33 cellular contexts compared by ENCODE assay signal in genomic region chr20:33252460-33252859, GRCh38. TPM values are rescaled to one million over a fixed set of nuclear protein-coding genes. Genes with fewer than 3 reads are reported as not detected.
"Had no signal": no experiment of that assay in that cellular context is flagged by ENCODE, and none has a peak within 500 bp of the region (broad histone marks: within the 10 kb centered on the region; RNA-seq: fewer than 3 reads in every experiment).

No MANE protein-coding gene starts in this region.

- H3K27ac ChIP-seq: ascending aorta, cardiac muscle cell had no signal

- DNase-seq: activated CD4-positive, alpha-beta memory T cell treated with anti-CD3 and anti-CD28 coated beads, Interleukin-2, amount 10 ng/mL, durations not matched to agents 7 days and 5 days; activated CD4-positive, alpha-beta T cell treated with anti-CD3 and anti-CD28 coated beads for 1 hour; activated CD4-positive, alpha-beta T cell treated with anti-CD3 and anti-CD28 coated beads for 36 hours; activated CD4-positive, alpha-beta T cell treated with anti-CD3 and anti-CD28 coated beads for 48 hours; activated CD4-positive, alpha-beta T cell treated with anti-CD3 and anti-CD28 coated beads, Interleukin-2, amount 10 ng/mL, durations not matched to agents 7 days and 5 days; activated CD4-positive, alpha-beta T cell treated with anti-CD3 and anti-CD28 coated beads, Interleukin-2, amount 50 U/mL, for 48 hours; activated CD4-positive, CD25-positive, alpha-beta regulatory T cell; activated CD8-positive, alpha-beta memory T cell treated with anti-CD3 and anti-CD28 coated beads for 24 hours; activated CD8-positive, alpha-beta memory T cell treated with anti-CD3 and anti-CD28 coated beads, Interleukin-2, amount 10 ng/mL, durations not matched to agents 7 days and 5 days; activated CD8-positive, alpha-beta memory T cell treated with anti-CD3 and anti-CD28 coated beads, Interleukin-2, amount 50 U/mL, for 48 hours; activated CD8-positive, alpha-beta T cell treated with anti-CD3 and anti-CD28 coated beads, Interleukin-2, amount 10 ng/mL, durations not matched to agents 7 days and 5 days; activated effector memory CD4-positive, alpha-beta T cell treated with Interleukin-2 at 50 U/mL for 16 hours; activated gamma-delta T cell; activated naive CD4-positive, alpha-beta T cell treated with anti-CD3 and anti-CD28 coated beads, Interleukin-2, amount 10 ng/mL, durations not matched to agents 7 days and 5 days; activated naive CD4-positive, alpha-beta T cell treated with Interleukin-2 at 50 U/mL for 16 hours; activated naive CD8-positive, alpha-beta T cell treated with anti-CD3 and anti-CD28 coated beads, Interleukin-2, amount 10 ng/mL, durations not matched to agents 7 days and 5 days; activated naive CD8-positive, alpha-beta T cell treated with anti-CD3 and anti-CD28 coated beads, Interleukin-2, amount 50 U/mL, for 24 hours; activated T-cell treated with anti-CD3 and anti-CD28 coated beads, Interleukin-2, amount 50 U/mL, for 24 hours; activated T-cell treated with anti-CD3 and anti-CD28 coated beads, Interleukin-2, amount 50 U/mL, for 48 hours; amygdala; anterior cingulate cortex; caudate nucleus; cerebellar nuclear complex; T-helper 2 cell; T-helper 9 cell had no signal

- H3K4me1 ChIP-seq: ascending aorta had no signal

- H3K4me3 ChIP-seq: ascending aorta, cardiac muscle cell had no signal

- H3K36me3 ChIP-seq: ascending aorta, cardiac muscle cell had no signal

- FAIRE-seq: bronchial epithelial cell, TTC549 had no signal

- H3K27me3 ChIP-seq: ascending aorta, cardiac muscle cell had no signal

- H3K9me3 ChIP-seq: ascending aorta had no signal

- ATAC-seq: activated CD4-positive, alpha-beta T cell treated with anti-CD3 and anti-CD28 coated beads for 36 hours; activated CD4-positive, CD25-positive, alpha-beta regulatory T cell treated with anti-CD3 and anti-CD28 coated beads, Interleukin-2, amount 50 U/mL, for 24 hours; activated CD8-positive, alpha-beta memory T cell treated with anti-CD3 and anti-CD28 coated beads, Interleukin-2, amount 10 ng/mL, durations not matched to agents 7 days and 5 days; activated CD8-positive, alpha-beta T cell treated with anti-CD3 and anti-CD28 coated beads, Interleukin-2, amount 10 ng/mL, durations not matched to agents 7 days and 5 days; activated naive CD8-positive, alpha-beta T cell treated with anti-CD3 and anti-CD28 coated beads, Interleukin-2, amount 50 U/mL, for 24 hours had no signal

RNA-seq across cellular contexts. Expression of gene BPIFA1, which starts 16.7 kb away (rescaled TPM):
- total RNA-seq: activated CD4-positive, alpha-beta memory T cell treated with anti-CD3 and anti-CD28 coated beads, Interleukin-2, amount 10 ng/mL, durations not matched to agents 7 days and 5 days; activated CD4-positive, alpha-beta T cell treated with anti-CD3 and anti-CD28 coated beads for 36 hours; activated CD4-positive, alpha-beta T cell treated with anti-CD3 and anti-CD28 coated beads, Interleukin-2, amount 10 ng/mL, durations not matched to agents 7 days and 5 days; activated CD8-positive, alpha-beta memory T cell treated with anti-CD3 and anti-CD28 coated beads, Interleukin-2, amount 10 ng/mL, durations not matched to agents 7 days and 5 days; activated CD8-positive, alpha-beta T cell treated with anti-CD3 and anti-CD28 coated beads, Interleukin-2, amount 10 ng/mL, durations not matched to agents 7 days and 5 days; activated naive CD8-positive, alpha-beta T cell treated with anti-CD3 and anti-CD28 coated beads, Interleukin-2, amount 10 ng/mL, durations not matched to agents 7 days and 5 days; activated T-helper 2 cell treated with anti-CD3 and anti-CD28 coated beads, Interferon-gamma antibody, Interleukin-2, Interleukin-4, amounts not matched to agents 10 μg/mL and 5 μg/mL and 100 μg/mL, durations not matched to agents 14 hours and 24 hours and 36 hours; ascending aorta; bronchial epithelial cell; cardiac muscle cell; chondrocyte had no signal
- polyA plus RNA-seq: adipose tissue, cardiac muscle cell had no signal

RNA-seq across cellular contexts. Expression of gene BPIFB1, which starts 30.6 kb away (rescaled TPM):
- total RNA-seq: activated CD4-positive, alpha-beta memory T cell treated with anti-CD3 and anti-CD28 coated beads, Interleukin-2, amount 10 ng/mL, durations not matched to agents 7 days and 5 days; activated CD4-positive, alpha-beta T cell treated with anti-CD3 and anti-CD28 coated beads for 36 hours; activated CD4-positive, alpha-beta T cell treated with anti-CD3 and anti-CD28 coated beads, Interleukin-2, amount 10 ng/mL, durations not matched to agents 7 days and 5 days; activated CD8-positive, alpha-beta memory T cell treated with anti-CD3 and anti-CD28 coated beads, Interleukin-2, amount 10 ng/mL, durations not matched to agents 7 days and 5 days; activated CD8-positive, alpha-beta T cell treated with anti-CD3 and anti-CD28 coated beads, Interleukin-2, amount 10 ng/mL, durations not matched to agents 7 days and 5 days; activated naive CD8-positive, alpha-beta T cell treated with anti-CD3 and anti-CD28 coated beads, Interleukin-2, amount 10 ng/mL, durations not matched to agents 7 days and 5 days; activated T-helper 2 cell treated with anti-CD3 and anti-CD28 coated beads, Interferon-gamma antibody, Interleukin-2, Interleukin-4, amounts not matched to agents 10 μg/mL and 5 μg/mL and 100 μg/mL, durations not matched to agents 14 hours and 24 hours and 36 hours; ascending aorta; bronchial epithelial cell; cardiac muscle cell; chondrocyte had no signal
- polyA plus RNA-seq: cardiac muscle cell had no signal

RNA-seq across cellular contexts. Expression of gene BPIFA3, which starts 35.3 kb away (rescaled TPM):
- total RNA-seq: activated CD4-positive, alpha-beta memory T cell treated with anti-CD3 and anti-CD28 coated beads, Interleukin-2, amount 10 ng/mL, durations not matched to agents 7 days and 5 days; activated CD4-positive, alpha-beta T cell treated with anti-CD3 and anti-CD28 coated beads for 36 hours; activated CD4-positive, alpha-beta T cell treated with anti-CD3 and anti-CD28 coated beads, Interleukin-2, amount 10 ng/mL, durations not matched to agents 7 days and 5 days; activated CD8-positive, alpha-beta memory T cell treated with anti-CD3 and anti-CD28 coated beads, Interleukin-2, amount 10 ng/mL, durations not matched to agents 7 days and 5 days; activated CD8-positive, alpha-beta T cell treated with anti-CD3 and anti-CD28 coated beads, Interleukin-2, amount 10 ng/mL, durations not matched to agents 7 days and 5 days; activated naive CD8-positive, alpha-beta T cell treated with anti-CD3 and anti-CD28 coated beads, Interleukin-2, amount 10 ng/mL, durations not matched to agents 7 days and 5 days; activated T-helper 2 cell treated with anti-CD3 and anti-CD28 coated beads, Interferon-gamma antibody, Interleukin-2, Interleukin-4, amounts not matched to agents 10 μg/mL and 5 μg/mL and 100 μg/mL, durations not matched to agents 14 hours and 24 hours and 36 hours; ascending aorta; bronchial epithelial cell; cardiac muscle cell; chondrocyte had no signal
- polyA plus RNA-seq: adipose tissue, cardiac muscle cell had no signal
